ENCODE assay signal across 8 cellular contexts in genomic region chr10:22911067-22911466, GRCh38. TPM values are rescaled to one million over a fixed set of nuclear protein-coding genes. Genes with fewer than 3 reads are reported as not detected.
"Had no signal": no experiment of that assay in that cellular context is flagged by ENCODE, and none has a peak within 500 bp of the region (broad histone marks: within the 10 kb centered on the region; RNA-seq: fewer than 3 reads in every experiment).

No MANE protein-coding gene starts in this region.

- H3K36me3 ChIP-seq: HAP-1 had no signal

- H3K4me3 ChIP-seq: GM23248, HAP-1, K562 had no signal

- H3K9me3 ChIP-seq: HAP-1 had no signal

- FAIRE-seq: HTR-8/SVneo, K562 had no signal

- H3K27ac ChIP-seq: GM23248 had no signal

- ATAC-seq: HCT116, K562 had no signal

- DNase-seq: GM23248, GOT3, H7, IMR-90 had no signal

RNA-seq across cellular contexts. Expression of gene ARMC3, which starts 16.8 kb away (rescaled TPM):
- polyA plus RNA-seq: GM23248, IMR-90 had no signal
